20 cellular contexts compared by ENCODE assay signal in genomic region chr3:46270474-46270873, GRCh38. TPM values are rescaled to one million over a fixed set of nuclear protein-coding genes. Genes with fewer than 3 reads are reported as not detected.
"Had no signal": no experiment of that assay in that cellular context is flagged by ENCODE, and none has a peak within 500 bp of the region (broad histone marks: within the 10 kb centered on the region; RNA-seq: fewer than 3 reads in every experiment).

No MANE protein-coding gene starts in this region.

- DNase-seq: Kasumi-1; MM.1S; NCI-H1092 treated with DMSO at 0.1 percent for 48 hours; NCI-H1436; NCI-H187; NCI-H2081 treated with DMSO at 0.1 percent for 48 hours; NCI-H2171 treated with DMSO at 0.1 percent for 48 hours; NCI-H345; NCI-H446 treated with DMSO at 0.1 percent for 48 hours; NCI-H510A treated with DMSO at 0.1 percent for 48 hours; NCI-H526; NCI-H82; NK-92 treated with Interleukin-12 subunit alpha and Interleukin-12 subunit beta, amount 100 ng/mL, for 24 hours; SHP77; SK-N-SH had no signal

- H3K36me3 Mint-ChIP-seq: IgD-negative memory B cell had no signal

- H3K4me3 Mint-ChIP-seq: IgD-negative memory B cell had no signal

- ATAC-seq: K562, Panc1 had no signal

RNA-seq across cellular contexts. Expression of gene CCR3, which starts 28.2 kb away (rescaled TPM):
- total RNA-seq: K562, OCI-LY7, SK-MEL-5 had no signal
